ENCODE assay signal across 8 cellular contexts in genomic region chr17:67157732-67158639, GRCh38.
DNase-seq lines count a peak whose midpoint lies in the region; ATAC-seq and TF ChIP-seq lines count a peak whose summit lies in the region.

No MANE protein-coding gene starts in this region.

- no peak overlapping the region for H3K27ac ChIP-seq in ovary

- peaks cover 26% of the 10 kb centered on the region for H3K4me1 Mint-ChIP-seq in activated T-helper 2 cell treated with anti-CD3 and anti-CD28 coated beads, Interferon-gamma antibody, Interleukin-2, Interleukin-4, amounts not matched to agents 10 μg/mL and 5 μg/mL and 100 μg/mL, durations not matched to agents 14 hours and 24 hours and 36 hours (ENCODE audit: low read depth)

- no peak for TF ChIP-seq EP300 in ovary (IDR thresholded peaks at IDR 0.05)

- DNase-seq in NCI-H748 (lab: John Stamatoyannopoulos, UW; ENCODE audit: unreplicated experiment) = peak; percentile 51
- DNase-seq in NCI-H748 treated with DMSO at 0.1 percent for 48 hours (lab: John Stamatoyannopoulos, UW) = no peak
- DNase-seq in NCI-H146 (lab: John Stamatoyannopoulos, UW) = peak; percentile 50
- DNase-seq in activated T-helper 2 cell treated with anti-CD3 and anti-CD28 coated beads, Interferon-gamma antibody, Interleukin-2, Interleukin-4, amounts not matched to agents 10 μg/mL and 5 μg/mL and 100 μg/mL, durations not matched to agents 14 hours and 24 hours and 36 hours (ENCODE audit: low spot score) = no peak
- DNase-seq in kidney glomerular epithelial cell (lab: John Stamatoyannopoulos, UW) = peak; percentile 17
- no peak for DNase-seq in ovary
- no peak for DNase-seq in stimulated activated CD4-positive, alpha-beta T cell treated with anti-CD3 and anti-CD28 coated beads, Interleukin-2, amount 100 ng/mL, for 24 hours

- no peaks in the 10 kb centered on the region for H3K9me3 ChIP-seq in ovary

- H3K4me3 ChIP-seq in ovary = no peak overlapping the region

- no peaks in the 10 kb centered on the region for H3K27me3 ChIP-seq in ovary

- intact Hi-C loops in activated T-helper 2 cell treated with anti-CD3 and anti-CD28 coated beads, Interferon-gamma antibody, Interleukin-2, Interleukin-4, amounts not matched to agents 10 μg/mL and 5 μg/mL and 100 μg/mL, durations not matched to agents 14 hours and 24 hours and 36 hours (cut with micrococcal nuclease) = no loop called here
- intact Hi-C loops in ovary (cut with DNase I) = no loop called here

- no peak for TF ChIP-seq POLR2A in ovary (IDR thresholded peaks at IDR 0.05)

- no peaks in the 10 kb centered on the region for H3K27me3 Mint-ChIP-seq in activated T-helper 2 cell treated with anti-CD3 and anti-CD28 coated beads, Interferon-gamma antibody, Interleukin-2, Interleukin-4, amounts not matched to agents 10 μg/mL and 5 μg/mL and 100 μg/mL, durations not matched to agents 14 hours and 24 hours and 36 hours (ENCODE audit: low read depth)

- no peaks in the 10 kb centered on the region for H3K4me1 ChIP-seq in ovary (ENCODE audit: insufficient read depth)

- H3K4me3 Mint-ChIP-seq in activated T-helper 2 cell treated with anti-CD3 and anti-CD28 coated beads, Interferon-gamma antibody, Interleukin-2, Interleukin-4, amounts not matched to agents 10 μg/mL and 5 μg/mL and 100 μg/mL, durations not matched to agents 14 hours and 24 hours and 36 hours (ENCODE audit: low read depth) = no peak overlapping the region

- no peak for ATAC-seq in HG03457 (IDR thresholded peaks at IDR 0.05; ENCODE audit: unreplicated experiment)

- H3K27ac Mint-ChIP-seq in activated T-helper 2 cell treated with anti-CD3 and anti-CD28 coated beads, Interferon-gamma antibody, Interleukin-2, Interleukin-4, amounts not matched to agents 10 μg/mL and 5 μg/mL and 100 μg/mL, durations not matched to agents 14 hours and 24 hours and 36 hours = peak overlapping the region; percentile 67

- peaks cover 16% of the 10 kb centered on the region for H3K9me3 Mint-ChIP-seq in activated T-helper 2 cell treated with anti-CD3 and anti-CD28 coated beads, Interferon-gamma antibody, Interleukin-2, Interleukin-4, amounts not matched to agents 10 μg/mL and 5 μg/mL and 100 μg/mL, durations not matched to agents 14 hours and 24 hours and 36 hours

- no peaks in the 10 kb centered on the region for H3K36me3 ChIP-seq in ovary

- H3K36me3 Mint-ChIP-seq in activated T-helper 2 cell treated with anti-CD3 and anti-CD28 coated beads, Interferon-gamma antibody, Interleukin-2, Interleukin-4, amounts not matched to agents 10 μg/mL and 5 μg/mL and 100 μg/mL, durations not matched to agents 14 hours and 24 hours and 36 hours (ENCODE audit: low read depth) = peaks cover 49% of the 10 kb centered on the region

- no peak for TF ChIP-seq CTCF in ovary (IDR thresholded peaks at IDR 0.05)

Comparison
In these comparisons a context has a peak if more than half of its experiments do, and no peak if none do; other contexts are left out.
1. DNase-seq: peak in NCI-H748 (single experiment), NCI-H146 (single experiment) and kidney glomerular epithelial cell (single experiment); none in NCI-H748 treated with DMSO at 0.1 percent for 48 hours (single experiment), activated T-helper 2 cell treated with anti-CD3 and anti-CD28 coated beads, Interferon-gamma antibody, Interleukin-2, Interleukin-4, amounts not matched to agents 10 μg/mL and 5 μg/mL and 100 μg/mL, durations not matched to agents 14 hours and 24 hours and 36 hours (single experiment), ovary (0 of 5) and stimulated activated CD4-positive, alpha-beta T cell treated with anti-CD3 and anti-CD28 coated beads, Interleukin-2, amount 100 ng/mL, for 24 hours (0 of 2).